8 cellular contexts compared by ENCODE assay signal in genomic region chr6:26053929-26054658, GRCh38. TPM values are rescaled to one million over a fixed set of nuclear protein-coding genes. Genes with fewer than 3 reads are reported as not detected.
DNase-seq lines count a peak whose midpoint lies in the region; ATAC-seq, FAIRE-seq and TF ChIP-seq lines count a peak whose summit lies in the region.

No MANE protein-coding gene starts in this region.

- H3K4ac ChIP-seq in IMR-90 (ENCODE audit: low read depth, low read length): peak overlapping the region; percentile 91

- peak overlapping the region; percentile 82 for H2BK120ac ChIP-seq in IMR-90 (ENCODE audit: low read depth, low read length)

- H4K8ac ChIP-seq in IMR-90 (ENCODE audit: low read depth in 2 of 2, low read length in 2 of 2): peak overlapping the region; percentile 16 to 89

- H2AK5ac ChIP-seq in IMR-90 (ENCODE audit: low read depth, low read length): peak overlapping the region; percentile 96

- FAIRE-seq in astrocyte (lab: Jason Lieb, UNC): no peak

- no peaks in the 10 kb centered on the region for H3K79me2 ChIP-seq in astrocyte (ENCODE audit: insufficient read depth, low read length)

- peak overlapping the region; percentile 91 for H3K56ac ChIP-seq in IMR-90 (ENCODE audit: extremely low read depth, insufficient read depth, low read length)

- H4K5ac ChIP-seq in IMR-90 (ENCODE audit: low read depth, low read length): peak overlapping the region; percentile 83; the same call in 1 of the 2 replicates

- H3K23ac ChIP-seq in IMR-90 (ENCODE audit: low read depth, low read length): peak overlapping the region; percentile 86

- H4K91ac ChIP-seq in IMR-90 (ENCODE audit: insufficient read depth, low read depth, low read length): peak overlapping the region; percentile 80

- no peak for TF ChIP-seq EP300 in upper lobe of left lung (IDR thresholded peaks at IDR 0.05)

- H3K18ac ChIP-seq in IMR-90 (ENCODE audit: low read depth, low read length): peak overlapping the region; percentile 82

- H3K27ac Mint-ChIP-seq in astrocyte (ENCODE audit: unreplicated experiment): peak overlapping the region; percentile 91

- POLR2A ChIA-PET in IMR-90 (lab: Charles Lee; ENCODE audit: unreplicated experiment): no interaction called here

- H3K4me1 ChIP-seq in BLaER1 (peaks cover 33% of the 10 kb centered on the region), IMR-90 (ENCODE audit: control insufficient read depth, insufficient read depth, low read length) (peaks cover 2% of the 10 kb centered on the region; the same call in 1 of the 2 replicates), astrocyte (ENCODE audit: insufficient read depth, low read length) (peaks cover 10% of the 10 kb centered on the region), upper lobe of left lung (peaks cover 0 to 15% (median 8%) of the 10 kb centered on the region in 4 donors)

- WGBS in IMR-90 (ENCODE audit: extremely low coverage in 2 of 2, insufficient read length in 1 of 2), 2 experiments: no CpG with 5 or more reads among the region's 6 CpGs
- 20 to 23% methylated on average over 6 of the region's 6 CpGs for WGBS in lower leg skin, 2 donors
- WGBS in upper lobe of left lung, 2 donors: 22 to 30% methylated on average over 6 of the region's 6 CpGs

- H3K36me3 Mint-ChIP-seq in astrocyte (ENCODE audit: low read depth, unreplicated experiment): no peaks in the 10 kb centered on the region

- no peaks in the 10 kb centered on the region for H3K9me1 ChIP-seq in IMR-90 (ENCODE audit: insufficient read depth, low read length)

- H3K4me1 Mint-ChIP-seq in astrocyte (ENCODE audit: low read depth, unreplicated experiment): peaks cover 7% of the 10 kb centered on the region

- peak overlapping the region; percentile 82 for H3K14ac ChIP-seq in IMR-90 (replicated peaks; ENCODE audit: low read depth, low read length)

- dilution Hi-C loops in IMR-90 (cut with HindIII; ENCODE audit: low sequenced_read_pairs, unreplicated experiment): no loop called here

- peak overlapping the region; percentile 84 for H2BK20ac ChIP-seq in IMR-90 (ENCODE audit: low read depth, low read length)

- H3K9ac ChIP-seq in BLaER1 (peak overlapping the region; percentile 98), IMR-90 (ENCODE audit: low read depth, low read length) (peak overlapping the region; percentile 71), astrocyte (ENCODE audit: low read length) (peak overlapping the region; percentile 93)

- DNase-seq in IMR-90 (peak; percentile 16), astrocyte (ENCODE audit: low read depth) (no peak), lower leg skin (ENCODE audit: low spot score in 2 of 2) (peak in 1 of 2 donors; percentile 74), upper lobe of left lung (no peak), LoVo (ENCODE audit: low spot score) (no peak)

- intact Hi-C loops in IMR-90 (cut with micrococcal nuclease): loop anchor here (2.0 kb wide), 1 partner anchor 69 kb away; a partner anchor contains a TSS
- intact Hi-C loops in lower leg skin (cut with DNase I; ENCODE audit: low total_unique reads): no loop called here

- H3K36me3 ChIP-seq in BLaER1: no peaks in the 10 kb centered on the region
- H3K36me3 ChIP-seq in IMR-90 (ENCODE audit: control insufficient read depth, insufficient read depth, low read length): no peaks in the 10 kb centered on the region
- H3K36me3 ChIP-seq in astrocyte (ENCODE audit: insufficient read depth, low read length): no peaks in the 10 kb centered on the region
- H3K36me3 ChIP-seq in upper lobe of left lung: no peaks in the 10 kb centered on the region

- TF ChIP-seq CTCF in IMR-90 (conservative IDR thresholded peaks at IDR 0.05; ENCODE audit: low read depth, low read length) (no peak), astrocyte (IDR thresholded peaks at IDR 0.05; ENCODE audit: insufficient read depth, low read depth, low read length) (no peak), lower leg skin (IDR thresholded peaks at IDR 0.05) (no peak), upper lobe of left lung (IDR thresholded peaks at IDR 0.05) (no peak)

- H3K27ac ChIP-seq in BLaER1: peak overlapping the region; percentile 93
- peak overlapping the region; percentile 86 for H3K27ac ChIP-seq in IMR-90 (ENCODE audit: insufficient read depth, low read length)
- peak overlapping the region; percentile 85 for H3K27ac ChIP-seq in astrocyte (ENCODE audit: low read depth, low read length)
- H3K27ac ChIP-seq in upper lobe of left lung: peak overlapping the region; percentile 92 to 96 (median 94)

- H3K4me2 ChIP-seq in BLaER1: peak overlapping the region; percentile 84
- peak overlapping the region; percentile 92 for H3K4me2 ChIP-seq in IMR-90 (ENCODE audit: low read depth, low read length)
- peak overlapping the region; percentile 94 for H3K4me2 ChIP-seq in astrocyte (ENCODE audit: low read length)

- no peak overlapping the region for H2AK9ac ChIP-seq in IMR-90 (replicated peaks; ENCODE audit: low read depth, low read length, poor library complexity)

- BruUV-seq in IMR-90 (replicated peaks; lab: Mats Ljungman, UMichigan): no TSS peak

- no peaks in the 10 kb centered on the region for H3K27me3 Mint-ChIP-seq in astrocyte (ENCODE audit: low read depth, unreplicated experiment)

- peaks cover 0 to 3% of the 10 kb centered on the region in 2 experiments; a peak in 1 of 4 replicates for H3K79me1 ChIP-seq in IMR-90 (ENCODE audit: low read depth in 1 of 2, low read length in 2 of 2)

- no peaks in the 10 kb centered on the region for H3K9me3 Mint-ChIP-seq in astrocyte (ENCODE audit: unreplicated experiment)

- peak overlapping the region; percentile 88 for H3K4me3 Mint-ChIP-seq in astrocyte (ENCODE audit: unreplicated experiment)

- in situ Hi-C loops in IMR-90 (cut with MboI; ENCODE audit: low sequenced_read_pairs): no loop called here

- H3K4me3 ChIP-seq in BLaER1 (peak overlapping the region; percentile 80), IMR-90 (ENCODE audit: insufficient read depth, low read depth, low read length) (peak overlapping the region; percentile 77), astrocyte (ENCODE audit: insufficient read depth, low read depth, low read length) (peak overlapping the region; percentile 61), lower leg skin (ENCODE audit: low read depth, poor library complexity, severe bottlenecking) (peak overlapping the region; percentile 60), upper lobe of left lung (peak overlapping the region; percentile 61 to 72 (median 70))

- CTCF ChIA-PET in IMR-90 (lab: Yijun Ruan, JAX): no interaction called here

- H2BK5ac ChIP-seq in IMR-90 (ENCODE audit: low read depth, low read length, poor library complexity, severe bottlenecking): peak overlapping the region; percentile 98

- H3K9me3 ChIP-seq in BLaER1: no peaks in the 10 kb centered on the region
- no peaks in the 10 kb centered on the region for H3K9me3 ChIP-seq in IMR-90 (ENCODE audit: control insufficient read depth, insufficient read depth, low read length)
- H3K9me3 ChIP-seq in astrocyte (ENCODE audit: insufficient read depth, low read depth, low read length): no peaks in the 10 kb centered on the region
- H3K9me3 ChIP-seq in upper lobe of left lung: no peaks in the 10 kb centered on the region

- H3K27me3 ChIP-seq in BLaER1: no peaks in the 10 kb centered on the region
- H3K27me3 ChIP-seq in IMR-90 (ENCODE audit: control insufficient read depth, insufficient read depth, low read length): no peaks in the 10 kb centered on the region
- no peaks in the 10 kb centered on the region for H3K27me3 ChIP-seq in astrocyte (ENCODE audit: insufficient read depth, low read length)
- no peaks in the 10 kb centered on the region for H3K27me3 ChIP-seq in upper lobe of left lung

- H4K20me1 ChIP-seq in BLaER1 (peaks cover 9% of the 10 kb centered on the region; the same call in 1 of the 2 replicates), IMR-90 (ENCODE audit: insufficient read depth, low read length) (no peaks in the 10 kb centered on the region), astrocyte (ENCODE audit: insufficient read depth, low read length) (no peaks in the 10 kb centered on the region)

- ATAC-seq in IMR-90 (ENCODE audit: low read depth) (no peak), upper lobe of left lung (ENCODE audit: low FRiP score in 2 of 2) (no peak), HG02852 (IDR thresholded peaks at IDR 0.05; ENCODE audit: unreplicated experiment) (no peak), GM21786 (IDR thresholded peaks at IDR 0.05; ENCODE audit: unreplicated experiment) (no peak)

- peak overlapping the region; percentile 84; the same call in 2 of the 3 replicates for H2BK15ac ChIP-seq in IMR-90 (ENCODE audit: low read depth, low read length)

- no peak for TF ChIP-seq RAD21 in IMR-90 (IDR thresholded peaks at IDR 0.05; ENCODE audit: low read length)

- TF ChIP-seq POLR2A in IMR-90 (IDR thresholded peaks at IDR 0.05; ENCODE audit: low read depth, low read length) (no peak; the same call in 1 of the 2 replicates), lower leg skin (IDR thresholded peaks at IDR 0.05) (no peak), upper lobe of left lung (IDR thresholded peaks at IDR 0.05) (no peak)

- H2AFZ ChIP-seq in IMR-90 (replicated peaks; ENCODE audit: low read length, poor library complexity) (no peak overlapping the region), astrocyte (ENCODE audit: low read depth, low read length) (peak overlapping the region; percentile 49)

TF ChIP-seq in IMR-90, 13 proteins besides CTCF, POLR2A, EP300 and RAD21:
- no peak for TF ChIP-seq SMC3 (IDR thresholded peaks at IDR 0.05; ENCODE audit: low read depth, low read length)
- no peak for TF ChIP-seq USF2 (IDR thresholded peaks at IDR 0.05; ENCODE audit: low read depth, low read length)
- no peak for TF ChIP-seq RCOR1 (IDR thresholded peaks at IDR 0.05; ENCODE audit: insufficient replicate concordance, low read length)
- no peak for TF ChIP-seq NFE2L2 (IDR thresholded peaks at IDR 0.05; ENCODE audit: low read depth, low read length)
- TF ChIP-seq FOS (IDR thresholded peaks at IDR 0.05; ENCODE audit: low read depth, low read length): no peak
- TF ChIP-seq CEBPB (IDR thresholded peaks at IDR 0.05; ENCODE audit: low read depth, low read length): no peak

RNA-seq across cellular contexts. Expression of gene HFE, which starts 33.1 kb away (rescaled TPM):
- total RNA-seq in IMR-90 (2012; rRNA removed) (13.6 and 14.9 TPM in 2 replicates), astrocyte (5.7 and 7.7 TPM in 2 replicates), lower leg skin (1 to 10 TPM; 4.2 to 6.8 (median 5.5) TPM), upper lobe of left lung (10 to 100 TPM in 2 of 6 donors, 1 to 10 TPM in 4; 3.8 to 26.2 (median 8.5) TPM)
- polyA plus RNA-seq in IMR-90 (2012; rRNA removed): 11.7 and 15.7 TPM in 2 replicates
- polyA plus RNA-seq in IMR-90 (2012; cell fraction: cytosol; rRNA removed): 9.0 and 14.0 TPM in 2 replicates
- polyA plus RNA-seq in IMR-90 (2012; cell fraction: nucleus; rRNA removed; ENCODE audit: low replicate concordance): 8.4 and 16.6 TPM in 2 replicates
